11 cellular contexts compared by ENCODE assay signal in genomic region chr17:31308372-31308905, GRCh38. TPM values are rescaled to one million over a fixed set of nuclear protein-coding genes. Genes with fewer than 3 reads are reported as not detected.
DNase-seq lines count a peak whose midpoint lies in the region; ATAC-seq and TF ChIP-seq lines count a peak whose summit lies in the region.
"Had no signal": no experiment of that assay in that cellular context is flagged by ENCODE, and none has a peak within 500 bp of the region (broad histone marks: within the 10 kb centered on the region; RNA-seq: fewer than 3 reads in every experiment).

No MANE protein-coding gene starts in this region.

- intact Hi-C loops in natural killer cell (cut with micrococcal nuclease) = no loop called here

- H3K4me1 Mint-ChIP-seq in activated CD8-positive, alpha-beta T cell treated with anti-CD3 and anti-CD28 coated beads, Interleukin-2, amount 10 ng/mL, durations not matched to agents 7 days and 5 days (ENCODE audit: low read depth) = peaks cover 39% of the 10 kb centered on the region
- H3K4me1 Mint-ChIP-seq in natural killer cell = peaks cover 69 to 76% of the 10 kb centered on the region in 2 donors

- no peak for ATAC-seq in activated CD8-positive, alpha-beta T cell treated with anti-CD3 and anti-CD28 coated beads, Interleukin-2, amount 10 ng/mL, durations not matched to agents 7 days and 5 days
- ATAC-seq in natural killer cell = peak; percentile 36 to 38 (median 38)

- no peaks in the 10 kb centered on the region for H3K9me3 Mint-ChIP-seq in activated CD8-positive, alpha-beta T cell treated with anti-CD3 and anti-CD28 coated beads, Interleukin-2, amount 10 ng/mL, durations not matched to agents 7 days and 5 days (ENCODE audit: insufficient read depth)
- no peaks in the 10 kb centered on the region for H3K9me3 Mint-ChIP-seq in natural killer cell

- peak overlapping the region; percentile 94 for H3K4me3 Mint-ChIP-seq in activated CD8-positive, alpha-beta T cell treated with anti-CD3 and anti-CD28 coated beads, Interleukin-2, amount 10 ng/mL, durations not matched to agents 7 days and 5 days
- H3K4me3 Mint-ChIP-seq in natural killer cell = peak overlapping the region; percentile 95

- no peak for TF ChIP-seq CTCF in GM10248 (IDR thresholded peaks at IDR 0.05; ENCODE audit: control extremely low read depth, extremely low read depth, low read depth, missing control alignments)
- TF ChIP-seq CTCF in natural killer cell (IDR thresholded peaks at IDR 0.05) = no peak

- DNase-seq in GM10248 (ENCODE audit: extremely low spot score) (peak; percentile 37), KG1 (lab: John Stamatoyannopoulos, UW) (peak; percentile 42), natural killer cell (no peak), 8988T (no peak), kidney tubule cell (ENCODE audit: low spot score) (no peak)
- DNase-seq in activated CD8-positive, alpha-beta T cell treated with anti-CD3 and anti-CD28 coated beads, Interleukin-2, amount 10 ng/mL, durations not matched to agents 7 days and 5 days = no peak
- DNase-seq in stimulated activated CD4-positive, alpha-beta T cell treated with anti-CD3 and anti-CD28 coated beads, Interleukin-4, amount 100 ng/mL, for 24 hours = no peak
- DNase-seq: effector CD8-positive, alpha-beta T cell; NCI-H1436 treated with DMSO at 0.1 percent for 48 hours; occipital lobe; SJCRH30 had no signal

- H3K36me3 Mint-ChIP-seq in activated CD8-positive, alpha-beta T cell treated with anti-CD3 and anti-CD28 coated beads, Interleukin-2, amount 10 ng/mL, durations not matched to agents 7 days and 5 days (ENCODE audit: low read depth) = peaks cover 65% of the 10 kb centered on the region
- peaks cover 16% of the 10 kb centered on the region for H3K36me3 Mint-ChIP-seq in natural killer cell

- peak overlapping the region; percentile 98 for H3K27ac Mint-ChIP-seq in activated CD8-positive, alpha-beta T cell treated with anti-CD3 and anti-CD28 coated beads, Interleukin-2, amount 10 ng/mL, durations not matched to agents 7 days and 5 days
- peak overlapping the region; percentile 88 to 89 for H3K27ac Mint-ChIP-seq in natural killer cell

- H3K27me3 Mint-ChIP-seq in activated CD8-positive, alpha-beta T cell treated with anti-CD3 and anti-CD28 coated beads, Interleukin-2, amount 10 ng/mL, durations not matched to agents 7 days and 5 days (ENCODE audit: low read depth) = no peaks in the 10 kb centered on the region
- H3K27me3 Mint-ChIP-seq in natural killer cell (ENCODE audit: low read depth in 2 of 2) = no peaks in the 10 kb centered on the region

- POLR2A ChIA-PET in GM10248 (lab: Yijun Ruan, JAX) = no interaction called here
- POLR2A ChIA-PET in activated CD8-positive, alpha-beta T cell treated with anti-CD3 and anti-CD28 coated beads, Interleukin-2, amount 10 ng/mL, durations not matched to agents 7 days and 5 days (lab: Charles Lee) = interaction anchor here (0.6 to 1.4 kb wide), 3 partner anchors 10 to 99 kb away, joined by 3 to 8 read pairs (median 4); partner anchors contain the start of gene EVI2A

- CTCF ChIA-PET in GM10248 (lab: Yijun Ruan, JAX) = no interaction called here
- CTCF ChIA-PET in activated CD8-positive, alpha-beta T cell treated with anti-CD3 and anti-CD28 coated beads, Interleukin-2, amount 10 ng/mL, durations not matched to agents 7 days and 5 days (lab: Charles Lee) = no interaction called here

RNA-seq across cellular contexts. Expression of gene EVI2B, which starts 5.4 kb away (rescaled TPM):
- 10 to 100 TPM; 49.1 to 52.6 TPM for total RNA-seq in activated CD8-positive, alpha-beta T cell treated with anti-CD3 and anti-CD28 coated beads, Interleukin-2, amount 10 ng/mL, durations not matched to agents 7 days and 5 days
- 100 to 1,000 TPM in 1 of 3 donors, 10 to 100 TPM in 2; 89.6 to 103 (median 98.9) TPM for total RNA-seq in natural killer cell
- total RNA-seq: SJCRH30 had no signal

RNA-seq across cellular contexts. Expression of gene OMG, which starts 11.4 kb away (rescaled TPM):
- under 1 TPM; 0.29 to 0.50 TPM for total RNA-seq in activated CD8-positive, alpha-beta T cell treated with anti-CD3 and anti-CD28 coated beads, Interleukin-2, amount 10 ng/mL, durations not matched to agents 7 days and 5 days
- 1 to 10 TPM in 2 of 3 donors, under 1 TPM in 1; 0.96 to 2.8 (median 1.3) TPM for total RNA-seq in natural killer cell
- total RNA-seq: SJCRH30 had no signal

RNA-seq across cellular contexts. Expression of gene EVI2A, which starts 13.0 kb away (rescaled TPM):
- 10 to 100 TPM; 40.4 to 44.2 TPM for total RNA-seq in activated CD8-positive, alpha-beta T cell treated with anti-CD3 and anti-CD28 coated beads, Interleukin-2, amount 10 ng/mL, durations not matched to agents 7 days and 5 days
- 10 to 100 TPM; 20.9 to 33.0 (median 32.4) TPM for total RNA-seq in natural killer cell

Comparison
In these comparisons a context has a peak if more than half of its experiments do, and no peak if none do; other contexts are left out.
1. DNase-seq: peak in GM10248 (single experiment) and KG1 (single experiment); none in activated CD8-positive, alpha-beta T cell treated with anti-CD3 and anti-CD28 coated beads, Interleukin-2, amount 10 ng/mL, durations not matched to agents 7 days and 5 days (single experiment), natural killer cell (single experiment), 8988T (single experiment), kidney tubule cell (single experiment) and stimulated activated CD4-positive, alpha-beta T cell treated with anti-CD3 and anti-CD28 coated beads, Interleukin-4, amount 100 ng/mL, for 24 hours (single experiment).